35 cellular contexts compared by ENCODE assay signal in the genomic region with DNA sequence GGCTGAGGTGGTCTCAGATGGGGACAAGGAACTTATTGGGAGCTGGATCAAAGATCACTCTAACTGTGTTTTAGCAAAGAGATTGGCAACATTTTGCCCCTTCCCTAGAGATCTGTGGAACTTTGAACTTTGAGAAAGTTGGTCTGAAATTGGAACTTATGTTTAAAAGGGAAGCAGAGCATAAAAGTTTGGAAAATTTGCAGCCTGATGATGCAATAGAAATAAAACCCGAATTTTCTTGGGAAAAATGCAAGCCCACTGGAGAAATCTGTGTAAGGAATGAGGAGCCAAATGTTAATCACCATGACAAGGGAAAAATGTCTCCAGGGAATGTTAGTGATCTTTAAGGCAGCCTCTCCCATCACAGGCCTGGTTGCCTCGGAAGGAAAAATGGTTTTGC.
"Had no signal": no experiment of that assay in that cellular context is flagged by ENCODE, and none has a peak within 500 bp of the region (broad histone marks: within the 10 kb centered on the region; RNA-seq: fewer than 3 reads in every experiment).

No MANE protein-coding gene starts in this region.

- DNase-seq: Karpas-422, Kasumi-1, MG63, MM.1S, MV-4-11, NCI-H1048, NCI-H1092, NCI-H1092 treated with DMSO at 0.1 percent for 48 hours, NCI-H1105, NCI-H1105 treated with DMSO at 0.1 percent for 48 hours, NCI-H1417, NCI-H1417 treated with DMSO at 0.1 percent for 48 hours, NCI-H1436, NCI-H1436 treated with DMSO at 0.1 percent for 48 hours, NCI-H146, NCI-H1694, NCI-H1694 treated with DMSO at 0.1 percent for 48 hours, NCI-H187, NCI-H187 treated with DMSO at 0.1 percent for 48 hours, NCI-H1930, NCI-H2029, NCI-H2029 treated with DMSO at 0.1 percent for 48 hours, NCI-H2081, NCI-H2081 treated with DMSO at 0.1 percent for 48 hours, NCI-H2107, NCI-H2171, NCI-H2171 treated with DMSO at 0.1 percent for 48 hours, NCI-H2227 treated with DMSO at 0.1 percent for 48 hours, NCI-H226, NCI-H345, NCI-H446, NCI-H446 treated with DMSO at 0.1 percent for 48 hours, NCI-H510A, NCI-H510A treated with DMSO at 0.1 percent for 48 hours had no signal

- H3K27me3 ChIP-seq: MG63 had no signal

- H3K9ac ChIP-seq: KMS-11 had no signal

- H3K4me3 ChIP-seq: MG63 had no signal

- H3K27ac ChIP-seq: KMS-11 had no signal

- H3K36me3 ChIP-seq: MG63 had no signal

- H3K4me2 ChIP-seq: KMS-11 had no signal
